Comparison of ENCODE assay signal across 2 cellular contexts in genomic region chr16:14286381-14287230, GRCh38.
TF ChIP-seq lines count a peak whose summit lies in the region.

No MANE protein-coding gene starts in this region.

TF ChIP-seq in SK-N-SH, 30 proteins besides CTCF, POLR2A, EP300 and RAD21 (continued from another document):
- TF ChIP-seq REST (IDR thresholded peaks at IDR 0.05; ENCODE audit: low read depth, low read length) (no peak), USF2 (IDR thresholded peaks at IDR 0.05; ENCODE audit: borderline replicate concordance, low read depth, low read length) (no peak), ZBTB33 (IDR thresholded peaks at IDR 0.05; ENCODE audit: borderline replicate concordance, low read depth) (no peak), SIN3A (IDR thresholded peaks at IDR 0.05; ENCODE audit: borderline replicate concordance, low read depth, low read length) (no peak), MAX (IDR thresholded peaks at IDR 0.05; ENCODE audit: low read depth) (no peak; the same call in 1 of the 2 replicates), FOSL2 (IDR thresholded peaks at IDR 0.05; ENCODE audit: borderline replicate concordance, low read depth) (no peak)

TF ChIP-seq in SK-N-SH treated with all-trans-retinoic acid at 6 μM for 48 hours, 23 proteins besides CTCF, POLR2A, EP300 and RAD21 (continued from another document):
- TF ChIP-seq CREB5 (CRISPR knock-in tag; IDR thresholded peaks at IDR 0.05; ENCODE audit: low read depth) (no peak), ZC3H10 (CRISPR knock-in tag; IDR thresholded peaks at IDR 0.05) (no peak), CSRNP3 (CRISPR knock-in tag; IDR thresholded peaks at IDR 0.05) (no peak)
TF ChIP-seq in SK-N-SH treated with all-trans-retinoic acid at 6 μM for 48 hours: peak in this region for 0.
